In genomic region chr11:1870326-1870696, GRCh38 we compare ENCODE assay signal across 13 cellular contexts. TPM values are rescaled to one million over a fixed set of nuclear protein-coding genes. Genes with fewer than 3 reads are reported as not detected.
DNase-seq lines count a peak whose midpoint lies in the region; ATAC-seq and TF ChIP-seq lines count a peak whose summit lies in the region.
"Had no signal": no experiment of that assay in that cellular context is flagged by ENCODE, and none has a peak within 500 bp of the region (broad histone marks: within the 10 kb centered on the region; RNA-seq: fewer than 3 reads in every experiment).

No MANE protein-coding gene starts in this region.

- peaks cover 9% of the 10 kb centered on the region for H3K36me3 Mint-ChIP-seq in T-helper 2 cell treated with Interferon-gamma antibody and Interleukin-4, amounts not matched to agents 5 μg/mL and 100 μg/mL, for 36 hours (ENCODE audit: low read depth)
- H3K36me3 Mint-ChIP-seq in stimulated activated naive B cell treated with anti-CD40 and anti-IgM and Interleukin-4, amounts not matched to agents 10 μg/mL and 1 μg/mL and 100 μg/mL, for 72 hours, result peaks cover 30 to 54% of the 10 kb centered on the region in 2 donors

- ATAC-seq in heart right ventricle, result peak in 1 of 8 donors; percentile 0
- ATAC-seq in stimulated activated naive B cell treated with anti-CD40 and anti-IgM and Interleukin-4, amounts not matched to agents 10 μg/mL and 1 μg/mL and 100 μg/mL, for 72 hours (replicated peaks), result no peak

- no peak overlapping the region for H3K27ac Mint-ChIP-seq in T-helper 2 cell treated with Interferon-gamma antibody and Interleukin-4, amounts not matched to agents 5 μg/mL and 100 μg/mL, for 36 hours
- peak overlapping the region; percentile 20 for H3K27ac Mint-ChIP-seq in stimulated activated naive B cell treated with anti-CD40 and anti-IgM and Interleukin-4, amounts not matched to agents 10 μg/mL and 1 μg/mL and 100 μg/mL, for 72 hours
- H3K27ac Mint-ChIP-seq: activated B cell treated with CpG ODN at 0.5 μM for 24 hours had no signal

- peak overlapping the region; percentile 2 to 59 (median 53) for H3K4me3 ChIP-seq in heart right ventricle

- H3K27me3 Mint-ChIP-seq in T-helper 2 cell treated with Interferon-gamma antibody and Interleukin-4, amounts not matched to agents 5 μg/mL and 100 μg/mL, for 36 hours (ENCODE audit: low read depth), result no peaks in the 10 kb centered on the region
- no peaks in the 10 kb centered on the region for H3K27me3 Mint-ChIP-seq in stimulated activated naive B cell treated with anti-CD40 and anti-IgM and Interleukin-4, amounts not matched to agents 10 μg/mL and 1 μg/mL and 100 μg/mL, for 72 hours
- H3K27me3 Mint-ChIP-seq: activated B cell treated with CpG ODN at 0.5 μM for 24 hours had no signal

- H3K36me3 ChIP-seq in heart right ventricle, result peaks cover 0 to 4% (median 0%) of the 10 kb centered on the region in 9 donors

- no peak for DNase-seq in T-helper 2 cell treated with Interferon-gamma antibody and Interleukin-4, amounts not matched to agents 5 μg/mL and 100 μg/mL, for 36 hours (ENCODE audit: low spot score)
- DNase-seq in T-helper 2 cell (no peak), heart right ventricle (peak in 1 of 2 donors; percentile 15), HCEC 1CT (no peak), COR-L47 (lab: John Stamatoyannopoulos, UW) (no peak)
- DNase-seq in stimulated activated naive B cell treated with anti-CD40 and anti-IgM and Interleukin-4, amounts not matched to agents 10 μg/mL and 1 μg/mL and 100 μg/mL, for 72 hours, result no peak
- DNase-seq: activated B cell treated with CpG ODN at 0.5 μM for 24 hours, NCI-H2029 treated with DMSO at 0.1 percent for 48 hours had no signal

- TF ChIP-seq CTCF in heart right ventricle (IDR thresholded peaks at IDR 0.05), result no peak

- H3K4me3 Mint-ChIP-seq in T-helper 2 cell treated with Interferon-gamma antibody and Interleukin-4, amounts not matched to agents 5 μg/mL and 100 μg/mL, for 36 hours, result peak overlapping the region; percentile 68
- H3K4me3 Mint-ChIP-seq in stimulated activated naive B cell treated with anti-CD40 and anti-IgM and Interleukin-4, amounts not matched to agents 10 μg/mL and 1 μg/mL and 100 μg/mL, for 72 hours, result peak overlapping the region in 1 of 2 donors; percentile 37
- H3K4me3 Mint-ChIP-seq: activated B cell treated with CpG ODN at 0.5 μM for 24 hours had no signal

- H3K27me3 ChIP-seq in heart right ventricle, result peaks cover 0 to 12% (median 5%) of the 10 kb centered on the region in 7 donors

- peak overlapping the region; percentile 22 to 90 (median 74) for H3K27ac ChIP-seq in heart right ventricle
- H3K27ac ChIP-seq: 22Rv1 had no signal

- intact Hi-C loops in heart right ventricle (cut with DNase I), result no loop called here

- H3K9me3 ChIP-seq in heart right ventricle, result no peaks in the 10 kb centered on the region

- peaks cover 0 to 58% (median 16%) of the 10 kb centered on the region in 9 donors for H3K4me1 ChIP-seq in heart right ventricle

- no peaks in the 10 kb centered on the region for H3K9me3 Mint-ChIP-seq in T-helper 2 cell treated with Interferon-gamma antibody and Interleukin-4, amounts not matched to agents 5 μg/mL and 100 μg/mL, for 36 hours
- H3K9me3 Mint-ChIP-seq in stimulated activated naive B cell treated with anti-CD40 and anti-IgM and Interleukin-4, amounts not matched to agents 10 μg/mL and 1 μg/mL and 100 μg/mL, for 72 hours, result no peaks in the 10 kb centered on the region
- H3K9me3 Mint-ChIP-seq: activated B cell treated with CpG ODN at 0.5 μM for 24 hours had no signal

- H3K4me1 Mint-ChIP-seq in T-helper 2 cell treated with Interferon-gamma antibody and Interleukin-4, amounts not matched to agents 5 μg/mL and 100 μg/mL, for 36 hours (ENCODE audit: low read depth), result peaks cover 24% of the 10 kb centered on the region
- peaks cover 63 to 88% of the 10 kb centered on the region in 2 donors for H3K4me1 Mint-ChIP-seq in stimulated activated naive B cell treated with anti-CD40 and anti-IgM and Interleukin-4, amounts not matched to agents 10 μg/mL and 1 μg/mL and 100 μg/mL, for 72 hours

- WGBS in heart right ventricle, 2 donors, result 60 to 77% methylated on average over 12 of the region's 12 CpGs

RNA-seq across cellular contexts. Expression of gene LSP1, which starts 17.4 kb away (rescaled TPM):
- total RNA-seq in heart right ventricle, result 10 to 100 TPM; 16.0 to 57.2 (median 20.8) TPM
- polyA plus RNA-seq in heart right ventricle, result 10 to 100 TPM; 21.3 to 21.5 TPM

RNA-seq across cellular contexts. Expression of gene PRR33, which starts 21.4 kb away (rescaled TPM):
- 1 to 10 TPM; 2.3 to 4.9 (median 3.5) TPM for total RNA-seq in heart right ventricle
- polyA plus RNA-seq in heart right ventricle, result 1 to 10 TPM in 1 of 2 donors, under 1 TPM in 1; 0.09 to 6.5 TPM
- total RNA-seq: bronchial epithelial cell, glomerular endothelial cell, mucosa of gallbladder, RPMI7951 had no signal

RNA-seq across cellular contexts. Expression of gene TNNI2, which starts 31.5 kb away (rescaled TPM):
- under 1 TPM in 3 of 10 donors, not detected in 7; 0.36 to 0.55 (median 0.46) TPM for total RNA-seq in heart right ventricle
- polyA plus RNA-seq in heart right ventricle, result 1 to 10 TPM in 1 of 2 donors, under 1 TPM in 1; 0.71 to 1.2 TPM
- total RNA-seq: glomerular endothelial cell had no signal

RNA-seq across cellular contexts. Expression of gene SYT8, which starts 35.5 kb away (rescaled TPM):
- not detected for total RNA-seq in heart right ventricle
- polyA plus RNA-seq in heart right ventricle, result not detected
- total RNA-seq: activated B cell treated with CpG ODN at 0.5 μM for 24 hours, glomerular endothelial cell, RPMI7951 had no signal

RNA-seq across cellular contexts. Expression of gene TNNT3, which starts 49.2 kb away (rescaled TPM):
- total RNA-seq in heart right ventricle, result 10 to 100 TPM; 12.5 to 49.9 (median 39.9) TPM
- 10 to 100 TPM; 45.7 to 48.5 TPM for polyA plus RNA-seq in heart right ventricle
- total RNA-seq: bronchial epithelial cell, glomerular endothelial cell, RPMI7951 had no signal
